Comparison of ENCODE assay signal across 32 cellular contexts in the genomic region with DNA sequence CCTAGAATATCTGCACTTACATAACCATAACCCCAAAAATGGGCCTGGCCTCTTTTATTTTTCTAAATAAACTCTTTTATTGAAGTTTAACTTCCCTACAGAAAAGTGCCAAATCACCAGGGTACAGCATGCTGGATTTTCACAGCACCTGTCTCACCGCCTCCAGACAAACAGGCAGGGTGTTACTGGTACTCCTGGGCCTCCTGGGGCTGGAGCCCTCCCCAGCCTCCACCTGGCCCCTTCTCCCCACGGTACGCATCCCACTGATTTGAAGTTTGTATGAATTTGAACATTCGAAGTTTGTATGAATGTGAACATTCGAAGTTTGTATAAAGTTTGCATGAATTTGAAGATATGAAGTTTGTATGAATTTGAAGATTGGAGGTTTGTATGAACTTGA.
"Had no signal": no experiment of that assay in that cellular context is flagged by ENCODE, and none has a peak within 500 bp of the region (broad histone marks: within the 10 kb centered on the region; RNA-seq: fewer than 3 reads in every experiment).

No MANE protein-coding gene starts in this region.

- H3K4me1 ChIP-seq: body of pancreas, colonic mucosa had no signal

- H3K27ac Mint-ChIP-seq: activated CD4-positive, alpha-beta memory T cell treated with anti-CD3 and anti-CD28 coated beads, Interleukin-2, amount 10 ng/mL, durations not matched to agents 7 days and 5 days; activated CD4-positive, alpha-beta T cell treated with anti-CD3 and anti-CD28 coated beads, Interleukin-2, amount 10 ng/mL, durations not matched to agents 7 days and 5 days; activated naive CD4-positive, alpha-beta T cell treated with anti-CD3 and anti-CD28 coated beads for 36 hours; activated naive CD4-positive, alpha-beta T cell treated with anti-CD3 and anti-CD28 coated beads, Interleukin-2, amount 50 U/mL, for 24 hours; activated naive CD8-positive, alpha-beta T cell treated with anti-CD3 and anti-CD28 coated beads for 36 hours; activated naive CD8-positive, alpha-beta T cell treated with anti-CD3 and anti-CD28 coated beads, Interleukin-2, amount 50 U/mL, for 24 hours; activated T-helper 1 cell treated with anti-CD3 and anti-CD28 coated beads, Interleukin-12 subunit alpha, Interleukin-12 subunit beta, Interleukin-2, Interleukin-4 antibody, amounts not matched to agents 30 ng/mL and 10 ng/mL and 1 ng/mL, durations not matched to agents 14 hours and 24 hours and 36 hours; activated T-helper 2 cell treated with anti-CD3 and anti-CD28 coated beads, Interferon-gamma antibody, Interleukin-2, Interleukin-4, amounts not matched to agents 10 μg/mL and 5 μg/mL and 100 μg/mL, durations not matched to agents 14 hours and 24 hours and 36 hours; T-helper 17 cell; T-helper 2 cell treated with Interferon-gamma antibody and Interleukin-4, amounts not matched to agents 5 μg/mL and 100 μg/mL, for 36 hours had no signal

- H3K4me3 ChIP-seq: adrenal gland, body of pancreas, colonic mucosa, esophagus squamous epithelium, gastroesophageal sphincter had no signal

- ATAC-seq: activated naive CD8-positive, alpha-beta T cell treated with anti-CD3 and anti-CD28 coated beads, Interleukin-2, amount 50 U/mL, for 24 hours; body of pancreas; gastroesophageal sphincter; T-helper 17 cell had no signal

- H3K4me3 Mint-ChIP-seq: activated CD4-positive, alpha-beta memory T cell treated with anti-CD3 and anti-CD28 coated beads, Interleukin-2, amount 10 ng/mL, durations not matched to agents 7 days and 5 days; activated CD4-positive, alpha-beta T cell treated with anti-CD3 and anti-CD28 coated beads, Interleukin-2, amount 10 ng/mL, durations not matched to agents 7 days and 5 days; activated naive CD4-positive, alpha-beta T cell treated with anti-CD3 and anti-CD28 coated beads for 36 hours; activated naive CD4-positive, alpha-beta T cell treated with anti-CD3 and anti-CD28 coated beads, Interleukin-2, amount 50 U/mL, for 24 hours; activated naive CD8-positive, alpha-beta T cell treated with anti-CD3 and anti-CD28 coated beads for 36 hours; activated naive CD8-positive, alpha-beta T cell treated with anti-CD3 and anti-CD28 coated beads, Interleukin-2, amount 50 U/mL, for 24 hours; activated T-helper 1 cell treated with anti-CD3 and anti-CD28 coated beads, Interleukin-12 subunit alpha, Interleukin-12 subunit beta, Interleukin-2, Interleukin-4 antibody, amounts not matched to agents 30 ng/mL and 10 ng/mL and 1 ng/mL, durations not matched to agents 14 hours and 24 hours and 36 hours; T-helper 17 cell; T-helper 2 cell treated with Interferon-gamma antibody and Interleukin-4, amounts not matched to agents 5 μg/mL and 100 μg/mL, for 36 hours had no signal

- DNase-seq: activated CD4-positive, alpha-beta T cell treated with anti-CD3 and anti-CD28 coated beads for 1 hour; activated CD4-positive, alpha-beta T cell treated with anti-CD3 and anti-CD28 coated beads for 4 hours; activated CD4-positive, alpha-beta T cell treated with anti-CD3 and anti-CD28 coated beads, Interleukin-2, amount 10 ng/mL, durations not matched to agents 7 days and 5 days; activated CD4-positive, alpha-beta T cell treated with anti-CD3 and anti-CD28 coated beads, Interleukin-2, amount 50 U/mL, for 4 hours; activated CD4-positive, CD25-positive, alpha-beta regulatory T cell; activated effector memory CD4-positive, alpha-beta T cell treated with anti-CD3 and anti-CD28 coated beads, Interleukin-2, amount 50 U/mL, for 16 hours; activated naive CD4-positive, alpha-beta T cell treated with anti-CD3 and anti-CD28 coated beads for 36 hours; activated naive CD8-positive, alpha-beta T cell treated with anti-CD3 and anti-CD28 coated beads for 36 hours; activated naive CD8-positive, alpha-beta T cell treated with anti-CD3 and anti-CD28 coated beads, Interleukin-2, amount 50 U/mL, for 24 hours; activated T-cell treated with anti-CD3 and anti-CD28 coated beads, Interleukin-2, amount 50 U/mL, for 1 hour; activated T-cell treated with anti-CD3 and anti-CD28 coated beads, Interleukin-2, amount 50 U/mL, for 48 hours; amygdala; body of pancreas; central memory CD4-positive, alpha-beta T cell; cerebellar nuclear complex; colonic mucosa; effector CD8-positive, alpha-beta T cell; esophagus squamous epithelium; foreskin melanocyte; T-helper 1 cell; T-helper 17 cell; T1000 had no signal

- FAIRE-seq: endometrium, endothelial cell of umbilical vein had no signal

- H3K36me3 ChIP-seq: adrenal gland, colonic mucosa, esophagus squamous epithelium, gastroesophageal sphincter had no signal

- H3K9me3 Mint-ChIP-seq: activated CD4-positive, alpha-beta memory T cell treated with anti-CD3 and anti-CD28 coated beads, Interleukin-2, amount 10 ng/mL, durations not matched to agents 7 days and 5 days; activated CD4-positive, alpha-beta T cell treated with anti-CD3 and anti-CD28 coated beads, Interleukin-2, amount 10 ng/mL, durations not matched to agents 7 days and 5 days; activated naive CD4-positive, alpha-beta T cell treated with anti-CD3 and anti-CD28 coated beads, Interleukin-2, amount 50 U/mL, for 24 hours; activated naive CD8-positive, alpha-beta T cell treated with anti-CD3 and anti-CD28 coated beads, Interleukin-2, amount 50 U/mL, for 24 hours; activated T-helper 1 cell treated with anti-CD3 and anti-CD28 coated beads, Interleukin-12 subunit alpha, Interleukin-12 subunit beta, Interleukin-2, Interleukin-4 antibody, amounts not matched to agents 30 ng/mL and 10 ng/mL and 1 ng/mL, durations not matched to agents 14 hours and 24 hours and 36 hours; activated T-helper 2 cell treated with anti-CD3 and anti-CD28 coated beads, Interferon-gamma antibody, Interleukin-2, Interleukin-4, amounts not matched to agents 10 μg/mL and 5 μg/mL and 100 μg/mL, durations not matched to agents 14 hours and 24 hours and 36 hours; T-helper 2 cell treated with Interferon-gamma antibody and Interleukin-4, amounts not matched to agents 5 μg/mL and 100 μg/mL, for 36 hours had no signal

- H3K27me3 Mint-ChIP-seq: activated naive CD4-positive, alpha-beta T cell treated with anti-CD3 and anti-CD28 coated beads, Interleukin-2, amount 50 U/mL, for 24 hours; activated naive CD8-positive, alpha-beta T cell treated with anti-CD3 and anti-CD28 coated beads for 36 hours had no signal

- H3K36me3 Mint-ChIP-seq: activated naive CD4-positive, alpha-beta T cell treated with anti-CD3 and anti-CD28 coated beads, Interleukin-2, amount 50 U/mL, for 24 hours; activated naive CD8-positive, alpha-beta T cell treated with anti-CD3 and anti-CD28 coated beads for 36 hours had no signal

- H3K27me3 ChIP-seq: adrenal gland, body of pancreas, colonic mucosa, gastroesophageal sphincter had no signal

- H3K27ac ChIP-seq: body of pancreas, colonic mucosa, epithelial cell of prostate, esophagus squamous epithelium, gastroesophageal sphincter had no signal

- H3K9me3 ChIP-seq: body of pancreas, colonic mucosa, esophagus squamous epithelium, gastroesophageal sphincter had no signal

- H3K4me1 Mint-ChIP-seq: activated CD4-positive, alpha-beta memory T cell treated with anti-CD3 and anti-CD28 coated beads, Interleukin-2, amount 10 ng/mL, durations not matched to agents 7 days and 5 days; activated CD4-positive, alpha-beta T cell treated with anti-CD3 and anti-CD28 coated beads, Interleukin-2, amount 10 ng/mL, durations not matched to agents 7 days and 5 days; activated naive CD4-positive, alpha-beta T cell treated with anti-CD3 and anti-CD28 coated beads, Interleukin-2, amount 50 U/mL, for 24 hours; activated naive CD8-positive, alpha-beta T cell treated with anti-CD3 and anti-CD28 coated beads for 36 hours; activated naive CD8-positive, alpha-beta T cell treated with anti-CD3 and anti-CD28 coated beads, Interleukin-2, amount 50 U/mL, for 24 hours; T-helper 17 cell had no signal
